ENCODE assay signal across 18 cellular contexts in the genomic region with DNA sequence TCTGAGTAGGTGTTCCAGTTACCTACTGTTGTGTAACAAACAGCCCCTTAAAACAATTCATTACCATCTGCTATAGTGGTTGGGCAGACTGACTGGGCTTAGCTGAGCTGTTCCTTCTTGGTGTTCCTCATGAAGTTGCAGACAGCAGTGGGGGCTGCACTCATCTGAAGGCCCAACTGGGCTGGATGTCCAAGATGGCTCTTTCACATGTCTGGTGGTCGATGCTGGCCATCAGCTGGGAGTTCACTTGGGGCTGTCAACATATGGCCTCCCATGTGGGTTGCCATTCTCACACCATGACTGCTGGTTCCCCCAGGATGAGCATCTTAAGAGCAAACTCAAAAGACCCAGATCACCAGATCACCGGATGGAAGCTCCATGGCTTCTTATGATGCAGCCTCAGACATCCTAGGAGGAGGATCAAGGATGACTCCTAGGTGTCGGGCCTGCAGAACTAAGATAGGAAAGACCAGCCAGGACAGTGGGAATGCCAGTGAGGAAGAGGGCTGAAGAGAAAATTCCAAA. TPM values are rescaled to one million over a fixed set of nuclear protein-coding genes. Genes with fewer than 3 reads are reported as not detected.
A peak's percentile ranks its signal among the peaks of the same experiment; 100 is the strongest.
DNase-seq lines count a peak whose midpoint lies in the region; ATAC-seq and TF ChIP-seq lines count a peak whose summit lies in the region.
"Had no signal": no experiment of that assay in that cellular context is flagged by ENCODE, and none has a peak within 500 bp of the region (broad histone marks: within the 10 kb centered on the region; RNA-seq: fewer than 3 reads in every experiment).

No MANE protein-coding gene starts in this region.

- no peaks in the 10 kb centered on the region for H3K36me3 Mint-ChIP-seq in activated CD4-positive, alpha-beta T cell treated with anti-CD3 and anti-CD28 coated beads, Interleukin-2, amount 10 ng/mL, durations not matched to agents 7 days and 5 days (ENCODE audit: low read depth)
- peaks cover 2% of the 10 kb centered on the region for H3K36me3 Mint-ChIP-seq in activated CD4-positive, alpha-beta T cell treated with anti-CD3 and anti-CD28 coated beads for 36 hours (ENCODE audit: low read depth)
- no peaks in the 10 kb centered on the region for H3K36me3 Mint-ChIP-seq in osteocyte (ENCODE audit: unreplicated experiment)

- H4K20me1 ChIP-seq in Karpas-422 (ENCODE audit: insufficient read depth, low read depth, low read length) = no peaks in the 10 kb centered on the region

- CTCF ChIA-PET in activated CD4-positive, alpha-beta T cell treated with anti-CD3 and anti-CD28 coated beads, Interleukin-2, amount 10 ng/mL, durations not matched to agents 7 days and 5 days (lab: Charles Lee) = interaction anchor here (0.8 kb wide), 1 partner anchor 40 kb away, joined by 3 read pairs; no protein-coding TSS in a partner anchor
- CTCF ChIA-PET in activated CD4-positive, alpha-beta T cell treated with anti-CD3 and anti-CD28 coated beads for 36 hours (lab: Charles Lee) = interaction anchor here (0.7 kb wide), 1 partner anchor 453 kb away, joined by 5 read pairs; no protein-coding TSS in a partner anchor

- no peak for TF ChIP-seq CTCF in osteocyte (IDR thresholded peaks at IDR 0.05)

- POLR2A ChIA-PET in activated CD4-positive, alpha-beta T cell treated with anti-CD3 and anti-CD28 coated beads, Interleukin-2, amount 10 ng/mL, durations not matched to agents 7 days and 5 days (lab: Charles Lee) = no interaction called here
- POLR2A ChIA-PET in activated CD4-positive, alpha-beta T cell treated with anti-CD3 and anti-CD28 coated beads for 36 hours (lab: Charles Lee) = no interaction called here

- H3K79me2 ChIP-seq in Karpas-422 (ENCODE audit: low read length) = no peaks in the 10 kb centered on the region

- H3K27me3 Mint-ChIP-seq in activated CD4-positive, alpha-beta T cell treated with anti-CD3 and anti-CD28 coated beads, Interleukin-2, amount 10 ng/mL, durations not matched to agents 7 days and 5 days = no peaks in the 10 kb centered on the region
- peaks cover 8% of the 10 kb centered on the region for H3K27me3 Mint-ChIP-seq in activated CD4-positive, alpha-beta T cell treated with anti-CD3 and anti-CD28 coated beads for 36 hours
- H3K27me3 Mint-ChIP-seq in osteocyte (ENCODE audit: unreplicated experiment) = no peaks in the 10 kb centered on the region

- no peak for ATAC-seq in activated CD4-positive, alpha-beta T cell treated with anti-CD3 and anti-CD28 coated beads for 36 hours
- ATAC-seq in sciatic nerve = no peak
- ATAC-seq: A549, GM23338, HCT116 had no signal

- no peak overlapping the region for H3K4me2 ChIP-seq in Karpas-422 (ENCODE audit: low read depth, low read length, poor library complexity, severe bottlenecking)
- H3K4me2 ChIP-seq: A549, GM23338 had no signal

- no peak overlapping the region for H2AFZ ChIP-seq in Karpas-422 (ENCODE audit: low read length)
- H2AFZ ChIP-seq: GM23338 had no signal

- no peaks in the 10 kb centered on the region for H3K27me3 ChIP-seq in Karpas-422 (ENCODE audit: low read length)

- no peak overlapping the region for H3K27ac ChIP-seq in Karpas-422 (ENCODE audit: low read length)
- H3K27ac ChIP-seq: 22Rv1, A549, C4-2B, HL-60 had no signal

- no peaks in the 10 kb centered on the region for H3K4me1 Mint-ChIP-seq in activated CD4-positive, alpha-beta T cell treated with anti-CD3 and anti-CD28 coated beads, Interleukin-2, amount 10 ng/mL, durations not matched to agents 7 days and 5 days
- no peaks in the 10 kb centered on the region for H3K4me1 Mint-ChIP-seq in activated CD4-positive, alpha-beta T cell treated with anti-CD3 and anti-CD28 coated beads for 36 hours
- no peaks in the 10 kb centered on the region for H3K4me1 Mint-ChIP-seq in osteocyte (ENCODE audit: unreplicated experiment)
- H3K4me1 Mint-ChIP-seq: GM23338 had no signal

- no peak overlapping the region for H3K4me3 ChIP-seq in Karpas-422 (ENCODE audit: low read length)
- H3K4me3 ChIP-seq: A549, GM23338 had no signal

- H3K9me3 Mint-ChIP-seq in activated CD4-positive, alpha-beta T cell treated with anti-CD3 and anti-CD28 coated beads, Interleukin-2, amount 10 ng/mL, durations not matched to agents 7 days and 5 days = peaks cover 29% of the 10 kb centered on the region
- H3K9me3 Mint-ChIP-seq in activated CD4-positive, alpha-beta T cell treated with anti-CD3 and anti-CD28 coated beads for 36 hours (ENCODE audit: low read depth) = peaks cover 17% of the 10 kb centered on the region
- H3K9me3 Mint-ChIP-seq in osteocyte (ENCODE audit: unreplicated experiment) = peaks cover 53% of the 10 kb centered on the region

- H3K36me3 ChIP-seq in Karpas-422 (ENCODE audit: insufficient read depth, low read length) = no peaks in the 10 kb centered on the region

- intact Hi-C loops in activated CD4-positive, alpha-beta T cell treated with anti-CD3 and anti-CD28 coated beads for 36 hours (cut with DNase I, micrococcal nuclease) = no loop called here
- intact Hi-C loops in sciatic nerve (cut with DNase I) = no loop called here

- H3K27ac Mint-ChIP-seq in activated CD4-positive, alpha-beta T cell treated with anti-CD3 and anti-CD28 coated beads, Interleukin-2, amount 10 ng/mL, durations not matched to agents 7 days and 5 days = no peak overlapping the region
- no peak overlapping the region for H3K27ac Mint-ChIP-seq in activated CD4-positive, alpha-beta T cell treated with anti-CD3 and anti-CD28 coated beads for 36 hours
- no peak overlapping the region for H3K27ac Mint-ChIP-seq in osteocyte (ENCODE audit: unreplicated experiment)
- H3K27ac Mint-ChIP-seq: CD4-positive, alpha-beta T cell; GM23338; HFFc6 had no signal

- H3K9ac ChIP-seq in Karpas-422 (ENCODE audit: low read length) = no peak overlapping the region

- peaks cover 4% of the 10 kb centered on the region; the same call in 1 of the 2 replicates for H3K9me3 ChIP-seq in Karpas-422 (ENCODE audit: low read length)
- H3K9me3 ChIP-seq: Caco-2 had no signal

- H3K4me3 Mint-ChIP-seq in activated CD4-positive, alpha-beta T cell treated with anti-CD3 and anti-CD28 coated beads, Interleukin-2, amount 10 ng/mL, durations not matched to agents 7 days and 5 days = no peak overlapping the region
- no peak overlapping the region for H3K4me3 Mint-ChIP-seq in activated CD4-positive, alpha-beta T cell treated with anti-CD3 and anti-CD28 coated beads for 36 hours
- H3K4me3 Mint-ChIP-seq in osteocyte (ENCODE audit: unreplicated experiment) = no peak overlapping the region
- H3K4me3 Mint-ChIP-seq: CD4-positive, alpha-beta T cell; GM23338; HFFc6 had no signal

- H3K9me2 ChIP-seq in Karpas-422 (replicated peaks; ENCODE audit: insufficient read depth, low read length) = no peaks in the 10 kb centered on the region

- H3K4me1 ChIP-seq in Karpas-422 (ENCODE audit: low read length) = no peaks in the 10 kb centered on the region
- H3K4me1 ChIP-seq: Caco-2 had no signal

- peak; percentile 2 for DNase-seq in activated CD4-positive, alpha-beta T cell treated with anti-CD3 and anti-CD28 coated beads, Interleukin-2, amount 10 ng/mL, durations not matched to agents 7 days and 5 days
- no peak for DNase-seq in activated CD4-positive, alpha-beta T cell treated with anti-CD3 and anti-CD28 coated beads for 36 hours
- DNase-seq in Karpas-422 (peak; percentile 16), ecto neural progenitor cell (ENCODE audit: low spot score) (peak; percentile 27), osteocyte (ENCODE audit: extremely low spot score, unreplicated experiment) (peak; percentile 68), KG1 (lab: John Stamatoyannopoulos, UW) (no peak), sciatic nerve (ENCODE audit: low spot score) (no peak)
- DNase-seq in stimulated activated CD4-positive, alpha-beta T cell treated with anti-CD3 and anti-CD28 coated beads, Interleukin-2, amount 100 ng/mL, for 48 hours = no peak
- DNase-seq: AML-193; Caco-2; CD4-positive, alpha-beta T cell; HFFc6 had no signal

RNA-seq across cellular contexts. Expression of gene PPP2R2C, which starts 34.3 kb away (rescaled TPM):
- not detected for total RNA-seq in activated CD4-positive, alpha-beta T cell treated with anti-CD3 and anti-CD28 coated beads, Interleukin-2, amount 10 ng/mL, durations not matched to agents 7 days and 5 days
- under 1 TPM in 1 of 2 experiments, not detected in 1; 0.12 TPM for total RNA-seq in activated CD4-positive, alpha-beta T cell treated with anti-CD3 and anti-CD28 coated beads for 36 hours
- total RNA-seq in Karpas-422 (2014; rRNA removed; shearing (Covaris generic); ENCODE audit: low replicate concordance) = not detected in 2 replicates
- not detected in 2 replicates for total RNA-seq in osteocyte
- 0.58 TPM for total RNA-seq in sciatic nerve
- total RNA-seq: Caco-2; CD4-positive, alpha-beta T cell had no signal

Comparison
In these comparisons a context has a peak if more than half of its experiments do, and no peak if none do; other contexts are left out.
1. DNase-seq: peak in activated CD4-positive, alpha-beta T cell treated with anti-CD3 and anti-CD28 coated beads, Interleukin-2, amount 10 ng/mL, durations not matched to agents 7 days and 5 days (single experiment), Karpas-422 (single experiment), ecto neural progenitor cell (single experiment) and osteocyte (single experiment); none in activated CD4-positive, alpha-beta T cell treated with anti-CD3 and anti-CD28 coated beads for 36 hours (single experiment), KG1 (single experiment), stimulated activated CD4-positive, alpha-beta T cell treated with anti-CD3 and anti-CD28 coated beads, Interleukin-2, amount 100 ng/mL, for 48 hours (0 of 2) and sciatic nerve (single experiment).